9 cellular contexts compared by ENCODE assay signal in the genomic region with DNA sequence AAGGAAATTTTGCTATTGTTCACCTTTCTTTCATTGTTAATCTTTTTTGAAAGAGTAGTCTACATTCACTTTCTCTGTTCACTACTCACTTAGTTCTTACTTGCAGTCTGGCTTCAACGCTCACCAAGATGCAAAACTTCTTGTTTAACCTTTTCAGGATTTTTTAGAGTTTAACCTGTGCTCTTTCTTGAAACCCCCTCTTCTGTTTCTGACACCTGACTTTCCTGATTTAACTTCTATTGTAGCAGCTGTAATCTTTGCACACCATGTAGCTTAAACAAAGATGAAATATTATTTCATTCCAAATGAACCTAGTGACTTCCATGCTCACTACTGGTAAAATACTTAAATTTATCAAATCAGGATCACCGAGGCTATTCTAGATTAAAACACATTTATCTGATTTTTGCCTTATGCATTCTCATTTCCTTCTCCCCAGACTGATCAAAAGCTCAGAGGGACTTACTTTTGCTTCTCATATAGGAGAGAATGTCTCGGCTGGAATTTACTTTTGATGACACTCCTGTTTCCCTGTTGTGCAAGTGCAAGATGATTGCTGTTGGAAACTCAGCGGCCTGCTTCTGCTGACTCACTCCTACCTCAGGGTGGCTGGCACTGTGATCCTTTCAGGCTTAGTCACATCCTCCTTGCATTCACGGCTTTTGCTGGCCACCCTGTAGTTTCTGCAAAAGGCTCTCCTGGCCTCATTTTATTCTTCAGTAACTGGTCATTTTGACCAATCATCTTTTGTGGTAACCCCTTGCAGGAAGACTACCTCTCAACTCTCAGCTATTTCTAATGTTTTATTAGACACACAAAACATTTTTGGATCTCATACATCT.
A peak's percentile ranks its signal among the peaks of the same experiment; 100 is the strongest.
DNase-seq lines count a peak whose midpoint lies in the region; FAIRE-seq and TF ChIP-seq lines count a peak whose summit lies in the region.
"Had no signal": no experiment of that assay in that cellular context is flagged by ENCODE, and none has a peak within 500 bp of the region (broad histone marks: within the 10 kb centered on the region; RNA-seq: fewer than 3 reads in every experiment).

No MANE protein-coding gene starts in this region.

- H3K4me2 ChIP-seq in astrocyte (ENCODE audit: low read length) = peak overlapping the region; percentile 81

- H3K9me3 ChIP-seq in astrocyte (ENCODE audit: insufficient read depth, low read depth, low read length) = no peaks in the 10 kb centered on the region
- H3K9me3 ChIP-seq: vagina had no signal

- no peaks in the 10 kb centered on the region for H4K20me1 ChIP-seq in astrocyte (ENCODE audit: insufficient read depth, low read length)

- peaks cover 50% of the 10 kb centered on the region for H3K79me2 ChIP-seq in astrocyte (ENCODE audit: insufficient read depth, low read length)

- H3K4me1 ChIP-seq in astrocyte (ENCODE audit: insufficient read depth, low read length) = peaks cover 23% of the 10 kb centered on the region
- H3K4me1 ChIP-seq: vagina had no signal

- H3K27me3 ChIP-seq in astrocyte (ENCODE audit: insufficient read depth, low read length) = no peaks in the 10 kb centered on the region
- H3K27me3 ChIP-seq: vagina had no signal

- H3K4me1 Mint-ChIP-seq in astrocyte (ENCODE audit: low read depth, unreplicated experiment) = peaks cover 34% of the 10 kb centered on the region

- H3K27ac Mint-ChIP-seq in astrocyte (ENCODE audit: unreplicated experiment) = peak overlapping the region; percentile 93

- H3K9me3 Mint-ChIP-seq in astrocyte (ENCODE audit: unreplicated experiment) = no peaks in the 10 kb centered on the region

- no peak for TF ChIP-seq CTCF in AG09319 (IDR thresholded peaks at IDR 0.05; ENCODE audit: low read depth, low read length)
- TF ChIP-seq CTCF in astrocyte (IDR thresholded peaks at IDR 0.05; ENCODE audit: insufficient read depth, low read depth, low read length) = no peak

- H3K36me3 Mint-ChIP-seq in astrocyte (ENCODE audit: low read depth, unreplicated experiment) = no peaks in the 10 kb centered on the region

- peak overlapping the region; percentile 74 for H3K4me3 Mint-ChIP-seq in astrocyte (ENCODE audit: unreplicated experiment)

- H3K36me3 ChIP-seq in astrocyte (ENCODE audit: insufficient read depth, low read length) = no peaks in the 10 kb centered on the region
- H3K36me3 ChIP-seq: vagina had no signal

- peak overlapping the region; percentile 55 for H3K4me3 ChIP-seq in astrocyte (ENCODE audit: insufficient read depth, low read depth, low read length)
- H3K4me3 ChIP-seq: vagina had no signal

- H3K9ac ChIP-seq in astrocyte (ENCODE audit: low read length) = peak overlapping the region; percentile 82

- no peak overlapping the region for H2AFZ ChIP-seq in astrocyte (ENCODE audit: low read depth, low read length)

- peak overlapping the region; percentile 86 for H3K27ac ChIP-seq in astrocyte (ENCODE audit: low read depth, low read length)
- H3K27ac ChIP-seq: vagina had no signal

- peak; percentile 100 for FAIRE-seq in astrocyte (lab: Jason Lieb, UNC)

- no peaks in the 10 kb centered on the region for H3K27me3 Mint-ChIP-seq in astrocyte (ENCODE audit: low read depth, unreplicated experiment)

- DNase-seq in AG09319 (ENCODE audit: extremely low read depth, low read depth) (peak; percentile 90), HCEC 1CT (peak; percentile 99), SIG-M5 treated with dmso at 0.1 percent for 504 hours (lab: John Stamatoyannopoulos, UW; ENCODE audit: unreplicated experiment) (peak; percentile 69), astrocyte (ENCODE audit: low read depth) (peak; percentile 99), kidney tubule cell (ENCODE audit: low spot score) (peak; percentile 99), NCI-H2196 treated with DMSO at 0.1 percent for 48 hours (lab: John Stamatoyannopoulos, UW; ENCODE audit: unreplicated experiment) (no peak), NCI-H510A treated with DMSO at 0.1 percent for 48 hours (lab: John Stamatoyannopoulos, UW) (no peak)
- DNase-seq in stimulated activated CD8-positive, alpha-beta memory T cell treated with anti-CD3 and anti-CD28 coated beads, Interleukin-4, amount 100 ng/mL, for 24 hours (ENCODE audit: low read depth) = peak; percentile 28

Comparison
In these comparisons a context has a peak if more than half of its experiments do, and no peak if none do; other contexts are left out.
1. DNase-seq: peak in AG09319 (single experiment), HCEC 1CT (single experiment), SIG-M5 treated with dmso at 0.1 percent for 504 hours (single experiment), astrocyte (single experiment), kidney tubule cell (single experiment) and stimulated activated CD8-positive, alpha-beta memory T cell treated with anti-CD3 and anti-CD28 coated beads, Interleukin-4, amount 100 ng/mL, for 24 hours (single experiment); none in NCI-H2196 treated with DMSO at 0.1 percent for 48 hours (single experiment) and NCI-H510A treated with DMSO at 0.1 percent for 48 hours (single experiment).